ENCODE assay signal across 2 cellular contexts in genomic region chr18:9455718-9456511, GRCh38.
TF ChIP-seq lines count a peak whose summit lies in the region.

No MANE protein-coding gene starts in this region.

TF ChIP-seq in K562, 482 proteins besides CTCF, POLR2A, EP300 and RAD21 (continued from another document):
- TF ChIP-seq ZNF318 (IDR thresholded peaks at IDR 0.05; ENCODE audit: borderline replicate concordance in 1 of 2, low read depth in 1 of 2) = no peak
- no peak for TF ChIP-seq EZH2 (IDR thresholded peaks at IDR 0.05; ENCODE audit: borderline replicate concordance, low read depth, low read length)
- TF ChIP-seq THRA (IDR thresholded peaks at IDR 0.05) = no peak

TF ChIP-seq in HEK293T, 16 proteins besides CTCF, POLR2A, EP300 and RAD21 (continued from another document):
- no peak for TF ChIP-seq FOXK2 (IDR thresholded peaks at IDR 0.05)
- TF ChIP-seq HDGF (IDR thresholded peaks at IDR 0.05; ENCODE audit: borderline replicate concordance) = no peak
- no peak for TF ChIP-seq PKNOX1 (IDR thresholded peaks at IDR 0.05)
- no peak for TF ChIP-seq ARNT (IDR thresholded peaks at IDR 0.05)
- no peak for TF ChIP-seq SP1 (IDR thresholded peaks at IDR 0.05)
- TF ChIP-seq TARDBP (IDR thresholded peaks at IDR 0.05) = no peak
